Comparison of ENCODE assay signal across 24 cellular contexts in the genomic region with DNA sequence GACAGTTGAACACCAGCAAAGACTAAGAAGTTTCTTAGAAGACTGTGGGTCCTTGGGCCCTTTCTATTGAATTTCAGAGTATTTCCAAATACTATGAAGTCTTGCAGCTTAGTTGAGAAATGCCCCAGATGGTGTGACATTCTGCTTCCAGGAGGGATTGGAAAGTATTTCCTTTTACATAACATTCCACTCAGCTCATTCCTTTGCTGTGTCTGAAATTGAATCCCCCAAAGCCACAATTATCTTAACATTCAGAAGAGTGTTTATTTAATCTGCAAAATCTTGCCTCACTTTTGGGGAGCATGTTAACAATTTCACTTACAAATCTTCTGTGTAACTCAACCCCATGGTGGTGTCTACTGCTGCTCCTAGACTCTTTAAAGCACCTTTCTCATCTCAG.
DNase-seq lines count a peak whose midpoint lies in the region; ATAC-seq and TF ChIP-seq lines count a peak whose summit lies in the region.
"Had no signal": no experiment of that assay in that cellular context is flagged by ENCODE, and none has a peak within 500 bp of the region (broad histone marks: within the 10 kb centered on the region; RNA-seq: fewer than 3 reads in every experiment).

No MANE protein-coding gene starts in this region.

- no peak for TF ChIP-seq CTCF in esophagus muscularis mucosa (IDR thresholded peaks at IDR 0.05)

- no peaks in the 10 kb centered on the region for H3K27me3 ChIP-seq in SJSA1 (replicated peaks)
- H3K27me3 ChIP-seq in esophagus muscularis mucosa = no peaks in the 10 kb centered on the region
- no peaks in the 10 kb centered on the region for H3K27me3 ChIP-seq in mesenchymal stem cell (ENCODE audit: control insufficient read depth in 1 of 2, insufficient read depth in 1 of 2, low read length in 2 of 2)
- H3K27me3 ChIP-seq: ascending aorta, neutrophil, tibial nerve had no signal

- H3K9ac ChIP-seq in mesenchymal stem cell (ENCODE audit: low read length) = no peak overlapping the region

- H3K4me2 ChIP-seq in mesenchymal stem cell (ENCODE audit: low read length, poor library complexity, severe bottlenecking) = no peak overlapping the region

- no peak overlapping the region for H2BK12ac ChIP-seq in mesenchymal stem cell (ENCODE audit: low read length in 2 of 2)

- no peak overlapping the region for H2AFZ ChIP-seq in mesenchymal stem cell (ENCODE audit: low read depth, low read length)

- H4K91ac ChIP-seq in mesenchymal stem cell (ENCODE audit: low read length) = no peak overlapping the region

- TF ChIP-seq EP300 in esophagus muscularis mucosa (IDR thresholded peaks at IDR 0.05) = no peak

- H3K4me3 ChIP-seq in SJSA1 (no peak overlapping the region), esophagus muscularis mucosa (no peak overlapping the region), mesenchymal stem cell (ENCODE audit: insufficient read depth in 1 of 2, low read depth in 1 of 2, low read length in 2 of 2) (no peak overlapping the region)
- H3K4me3 ChIP-seq: ascending aorta, SK-N-MC, tibial nerve had no signal

- H3K27ac ChIP-seq in SJSA1 = peak overlapping the region; percentile 98
- H3K27ac ChIP-seq in esophagus muscularis mucosa (replicated peaks in 1 of 4) = no peak overlapping the region
- peak overlapping the region; percentile 60 for H3K27ac ChIP-seq in mesenchymal stem cell (ENCODE audit: low read length, poor library complexity, severe bottlenecking)
- H3K27ac ChIP-seq: ascending aorta, C4-2B, neutrophil, SK-N-MC, tibial nerve had no signal

- H3K23ac ChIP-seq in mesenchymal stem cell (ENCODE audit: low read length in 2 of 2) = no peak overlapping the region

- no peak overlapping the region for H3K18ac ChIP-seq in mesenchymal stem cell (ENCODE audit: low read depth in 1 of 2, low read length in 2 of 2)

- no peak for ATAC-seq in GM21619 (IDR thresholded peaks at IDR 0.05; ENCODE audit: unreplicated experiment)

- peaks cover 8% of the 10 kb centered on the region; the same call in 1 of the 2 replicates for H3K9me3 ChIP-seq in SJSA1 (replicated peaks)
- no peaks in the 10 kb centered on the region for H3K9me3 ChIP-seq in esophagus muscularis mucosa
- peaks cover 15% of the 10 kb centered on the region for H3K9me3 ChIP-seq in mesenchymal stem cell (ENCODE audit: control insufficient read depth, low read length)
- H3K9me3 ChIP-seq: ascending aorta, neutrophil had no signal

- H4K8ac ChIP-seq in mesenchymal stem cell (ENCODE audit: low read length) = no peak overlapping the region

- no peak overlapping the region for H2BK5ac ChIP-seq in mesenchymal stem cell (ENCODE audit: low read depth, low read length, poor library complexity, severe bottlenecking)

- H2BK15ac ChIP-seq in mesenchymal stem cell (ENCODE audit: low read depth, poor library complexity, severe bottlenecking) = no peak overlapping the region

- peaks cover 36% of the 10 kb centered on the region for H3K4me1 ChIP-seq in SJSA1 (replicated peaks)
- no peaks in the 10 kb centered on the region for H3K4me1 ChIP-seq in esophagus muscularis mucosa
- peaks cover 4% of the 10 kb centered on the region for H3K4me1 ChIP-seq in mesenchymal stem cell (ENCODE audit: control insufficient read depth, insufficient read depth, low read depth, low read length)
- H3K4me1 ChIP-seq: ascending aorta, Caco-2, tibial nerve had no signal

- DNase-seq in SJSA1 (ENCODE audit: low read depth in 1 of 2, low spot score in 2 of 2) = peak; percentile 63 to 87
- peak; percentile 17 for DNase-seq in esophagus muscularis mucosa (ENCODE audit: extremely low spot score)
- DNase-seq in mesenchymal stem cell = peak; percentile 88
- peak; percentile 38 for DNase-seq in stromal cell of bone marrow (ENCODE audit: low read depth)
- DNase-seq in hepatic stellate cell (ENCODE audit: low spot score) = no peak
- no peak for DNase-seq in T-helper 9 cell
- DNase-seq: activated CD4-positive, alpha-beta T cell treated with anti-CD3 and anti-CD28 coated beads, Interleukin-2, amount 50 U/mL, for 1 hour; activated CD4-positive, CD25-positive, alpha-beta regulatory T cell; activated effector memory CD4-positive, alpha-beta T cell treated with anti-CD3 and anti-CD28 coated beads, Interleukin-2, amount 50 U/mL, for 16 hours; activated naive CD8-positive, alpha-beta T cell treated with anti-CD3 and anti-CD28 coated beads, Interleukin-2, amount 10 ng/mL, durations not matched to agents 7 days and 5 days; activated T-cell treated with anti-CD3 and anti-CD28 coated beads, Interleukin-2, amount 50 U/mL, for 1 hour; Caco-2; dermis blood vessel endothelial cell; endodermal cell; hypothalamus; NCI-H1694; stimulated activated CD4-positive, alpha-beta T cell treated with anti-CD3 and anti-CD28 coated beads, Interleukin-15, amount 100 ng/mL, for 24 hours; stimulated activated CD4-positive, alpha-beta T cell treated with anti-CD3 and anti-CD28 coated beads, Interleukin-4, amount 100 ng/mL, for 4 hours had no signal

- H3K79me1 ChIP-seq in mesenchymal stem cell (replicated peaks; ENCODE audit: low read length, poor library complexity, severe bottlenecking) = no peaks in the 10 kb centered on the region

- no peak overlapping the region for H3K4ac ChIP-seq in mesenchymal stem cell (ENCODE audit: low read depth in 1 of 2, low read length in 2 of 2)

- H3K14ac ChIP-seq in mesenchymal stem cell (ENCODE audit: low read length in 2 of 2) = no peak overlapping the region

- intact Hi-C loops in esophagus muscularis mucosa (cut with DNase I) = no loop called here

- H3K36me3 ChIP-seq in SJSA1 (no peaks in the 10 kb centered on the region), esophagus muscularis mucosa (no peaks in the 10 kb centered on the region), mesenchymal stem cell (ENCODE audit: control insufficient read depth in 1 of 2, insufficient read depth in 2 of 2, low read depth in 1 of 2, low read length in 2 of 2) (no peaks in the 10 kb centered on the region)
- H3K36me3 ChIP-seq: ascending aorta, neutrophil, tibial nerve had no signal

- no peak for TF ChIP-seq POLR2A in esophagus muscularis mucosa (IDR thresholded peaks at IDR 0.05; ENCODE audit: low read depth)

- no peak overlapping the region for H2AK5ac ChIP-seq in mesenchymal stem cell (ENCODE audit: low read length, severe bottlenecking)

- H2BK120ac ChIP-seq in mesenchymal stem cell (ENCODE audit: low read depth, low read length) = no peak overlapping the region

Comparison
In these comparisons a context has a peak if more than half of its experiments do, and no peak if none do; other contexts are left out.
1. DNase-seq: peak in SJSA1 (2 of 2), esophagus muscularis mucosa (single experiment), mesenchymal stem cell (single experiment) and stromal cell of bone marrow (single experiment); none in hepatic stellate cell (single experiment) and T-helper 9 cell (single experiment).
2. H3K27ac ChIP-seq: peak in SJSA1 (single experiment) and mesenchymal stem cell (single experiment); none in esophagus muscularis mucosa (0 of 4).